In the genomic region with DNA sequence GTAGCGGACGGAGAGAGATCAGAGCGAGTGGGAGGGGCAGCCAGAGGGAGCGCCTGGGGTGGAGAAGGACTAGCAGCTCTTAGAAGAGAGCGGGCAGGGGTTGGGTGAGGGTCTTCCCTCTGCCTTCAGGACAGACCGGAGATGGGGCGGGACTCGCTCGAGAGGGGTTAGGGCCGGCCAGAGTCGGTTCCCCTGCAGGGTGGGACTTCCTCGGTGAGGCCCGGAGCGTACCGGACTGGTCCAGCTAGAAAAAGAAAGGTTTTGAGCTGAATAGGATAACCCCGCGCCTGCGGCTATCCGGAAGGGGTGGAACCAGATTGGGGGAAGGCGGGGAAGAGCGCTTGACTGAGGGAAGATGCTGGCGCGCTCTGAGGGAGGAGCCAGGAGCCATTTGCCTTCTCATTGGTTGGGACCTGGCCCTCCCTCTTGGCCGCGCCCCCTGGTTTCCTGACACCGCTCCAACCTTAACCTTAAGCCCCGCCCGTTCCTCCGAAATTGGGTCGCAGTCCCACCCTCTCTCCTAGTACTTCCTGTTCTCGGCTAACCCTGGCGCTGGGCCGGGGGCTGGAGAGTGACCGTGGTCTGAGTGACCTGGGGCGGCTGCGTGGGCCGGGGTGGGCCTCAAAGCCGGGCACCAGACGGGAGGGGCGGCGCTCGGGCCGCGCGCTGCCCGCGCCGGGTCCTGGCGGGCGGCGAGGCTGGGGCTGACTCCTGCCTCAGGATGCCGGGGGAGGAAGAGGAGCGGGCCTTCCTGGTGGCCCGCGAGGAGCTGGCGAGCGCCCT, we compare ENCODE assay signal across 8 cellular contexts. TPM values are rescaled to one million over a fixed set of nuclear protein-coding genes. Genes with fewer than 3 reads are reported as not detected.
DNase-seq lines count a peak whose midpoint lies in the region; ATAC-seq and TF ChIP-seq lines count a peak whose summit lies in the region.

A gene (plus strand): TSS at position 521 of the 783 bp plus-strand sequence. CDS start 201 bp downstream, at position 722.

- H3K4me1 ChIP-seq in gastroesophageal sphincter (peaks cover 0 to 68% (median 22%) of the 10 kb centered on the region in 3 donors), suprapubic skin (peaks cover 37% of the 10 kb centered on the region)

- H3K36me3 ChIP-seq in gastroesophageal sphincter = peaks cover 0 to 38% of the 10 kb centered on the region in 2 donors
- H3K36me3 ChIP-seq in suprapubic skin = peaks cover 37% of the 10 kb centered on the region

- H3K4me1 Mint-ChIP-seq in activated naive CD4-positive, alpha-beta T cell treated with anti-CD3 and anti-CD28 coated beads for 36 hours (ENCODE audit: low read depth) = peaks cover 54% of the 10 kb centered on the region

- no peak for TF ChIP-seq CTCF in HFF-Myc (IDR thresholded peaks at IDR 0.05; ENCODE audit: low read depth, low read length, missing control alignments)
- no peak for TF ChIP-seq CTCF in gastroesophageal sphincter (IDR thresholded peaks at IDR 0.05)
- no peak for TF ChIP-seq CTCF in suprapubic skin (IDR thresholded peaks at IDR 0.05)

- CTCF ChIA-PET in activated naive CD4-positive, alpha-beta T cell treated with anti-CD3 and anti-CD28 coated beads for 36 hours (lab: Charles Lee) = interaction anchor here (0.7 to 6.9 kb wide), 16 partner anchors 9 to 284 kb away, joined by 3 to 63 read pairs (median 4); a partner anchor contains a TSS

- H3K27me3 ChIP-seq in gastroesophageal sphincter = no peaks in the 10 kb centered on the region
- no peaks in the 10 kb centered on the region for H3K27me3 ChIP-seq in suprapubic skin

- ATAC-seq in gastroesophageal sphincter = peak; percentile 96

- peak within 1 kb of the TSS; percentile 78 to 98 (median 91) for H3K27ac ChIP-seq in gastroesophageal sphincter
- H3K27ac ChIP-seq in suprapubic skin = peak within 1 kb of the TSS; percentile 84

- H3K9me3 ChIP-seq in gastroesophageal sphincter (no peaks in the 10 kb centered on the region), suprapubic skin (no peaks in the 10 kb centered on the region)

- intact Hi-C loops in activated naive CD4-positive, alpha-beta T cell treated with anti-CD3 and anti-CD28 coated beads for 36 hours (cut with micrococcal nuclease) = loop anchor here (1.0 to 5.0 kb wide), 14 partner anchors 11 to 1055 kb away; a partner anchor contains a TSS

- DNase-seq in GM03348 (ENCODE audit: low spot score) = peak; percentile 98
- peak; percentile 94 for DNase-seq in HFF-Myc (ENCODE audit: extremely low read depth, low read depth)
- peak; percentile 99 for DNase-seq in NAMALWA (ENCODE audit: low spot score)
- peak; percentile 99 for DNase-seq in SK-N-DZ (ENCODE audit: low spot score)
- DNase-seq in activated naive CD4-positive, alpha-beta T cell treated with anti-CD3 and anti-CD28 coated beads for 36 hours = peak; percentile 99
- DNase-seq in nucleus accumbens (lab: John Stamatoyannopoulos, UW) = peak; percentile 74 to 98 (median 95)
- DNase-seq in suprapubic skin (ENCODE audit: low spot score in 2 of 2) = peak; percentile 99 to 100

- H3K36me3 Mint-ChIP-seq in activated naive CD4-positive, alpha-beta T cell treated with anti-CD3 and anti-CD28 coated beads for 36 hours (ENCODE audit: low read depth) = peaks cover 58% of the 10 kb centered on the region

- no peak for TF ChIP-seq EP300 in gastroesophageal sphincter (IDR thresholded peaks at IDR 0.05)
- no peak for TF ChIP-seq EP300 in suprapubic skin (IDR thresholded peaks at IDR 0.05)

- TF ChIP-seq POLR2A in gastroesophageal sphincter (IDR thresholded peaks at IDR 0.05) = peak; percentile 25 to 47
- no peak for TF ChIP-seq POLR2A in suprapubic skin (IDR thresholded peaks at IDR 0.05)

- H3K4me3 ChIP-seq in HFF-Myc (replicated peaks; ENCODE audit: low read depth, low read length) = peak within 1 kb of the TSS; percentile 75
- H3K4me3 ChIP-seq in gastroesophageal sphincter = peak within 1 kb of the TSS; percentile 69 to 92
- peak within 1 kb of the TSS; percentile 96 for H3K4me3 ChIP-seq in suprapubic skin

- no peaks in the 10 kb centered on the region for H3K9me3 Mint-ChIP-seq in activated naive CD4-positive, alpha-beta T cell treated with anti-CD3 and anti-CD28 coated beads for 36 hours

- H3K27ac Mint-ChIP-seq in activated naive CD4-positive, alpha-beta T cell treated with anti-CD3 and anti-CD28 coated beads for 36 hours = peak within 1 kb of the TSS; percentile 99

- WGBS in gastroesophageal sphincter (ENCODE audit: low coverage in 1 of 2), 2 donors = 0% methylated on average over 20 of the region's 57 CpGs
- WGBS in suprapubic skin = 2% methylated on average over 32 of the region's 57 CpGs

- no peaks in the 10 kb centered on the region for H3K27me3 Mint-ChIP-seq in activated naive CD4-positive, alpha-beta T cell treated with anti-CD3 and anti-CD28 coated beads for 36 hours (ENCODE audit: low read depth)

- peak within 1 kb of the TSS; percentile 97 for H3K4me3 Mint-ChIP-seq in activated naive CD4-positive, alpha-beta T cell treated with anti-CD3 and anti-CD28 coated beads for 36 hours

RNA-seq across cellular contexts. Expression of the gene that starts here (rescaled TPM):
- polyA plus RNA-seq in SK-N-DZ (2014; cell fraction: cytosol; rRNA removed) = 36.2 and 37.0 TPM in 2 replicates
- 107 and 214 TPM in 2 replicates for polyA plus RNA-seq in SK-N-DZ (2014; cell fraction: nucleus; rRNA removed)
- 10 to 100 TPM; 51.1 to 53.8 TPM for total RNA-seq in activated naive CD4-positive, alpha-beta T cell treated with anti-CD3 and anti-CD28 coated beads for 36 hours
- 10 to 100 TPM; 19.0 to 38.9 (median 32.0) TPM for total RNA-seq in gastroesophageal sphincter
- total RNA-seq in suprapubic skin = 10 to 100 TPM; 62.3 to 97.2 (median 70.6) TPM

Comparison
In these comparisons a context has a peak if more than half of its experiments do, and no peak if none do; other contexts are left out.
1. Peak in every context shown above with its lines: DNase-seq, ATAC-seq, H3K4me3 ChIP-seq and H3K27ac ChIP-seq.
2. POLR2A ChIP-seq: peak in gastroesophageal sphincter (2 of 2); none in suprapubic skin (0 of 2).